In the genomic region with DNA sequence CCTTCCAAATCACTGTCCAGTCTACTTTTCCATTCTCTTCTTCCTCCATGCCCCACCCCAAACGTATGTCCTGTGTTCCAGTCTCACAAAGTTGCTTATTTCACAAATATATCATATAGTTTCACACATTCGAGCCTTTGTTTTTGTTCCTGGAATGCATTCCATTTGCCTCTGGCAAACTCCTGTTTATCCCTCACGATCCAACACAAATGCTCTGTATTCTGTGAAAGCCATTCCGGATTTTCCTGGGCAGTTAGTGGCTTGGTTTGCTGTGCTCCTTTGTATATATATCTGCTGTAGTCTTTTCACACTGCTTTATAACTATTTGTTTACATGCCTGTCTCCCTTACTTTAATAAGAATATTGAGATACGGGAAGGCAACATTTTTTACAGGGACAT, we compare ENCODE assay signal across 21 cellular contexts. TPM values are rescaled to one million over a fixed set of nuclear protein-coding genes. Genes with fewer than 3 reads are reported as not detected.
DNase-seq lines count a peak whose midpoint lies in the region; ATAC-seq and TF ChIP-seq lines count a peak whose summit lies in the region.
"Had no signal": no experiment of that assay in that cellular context is flagged by ENCODE, and none has a peak within 500 bp of the region (broad histone marks: within the 10 kb centered on the region; RNA-seq: fewer than 3 reads in every experiment).

No MANE protein-coding gene starts in this region.

- H3K36me3 Mint-ChIP-seq in brain (peaks cover 64% of the 10 kb centered on the region), osteocyte (ENCODE audit: unreplicated experiment) (peaks cover 20% of the 10 kb centered on the region)
- H3K36me3 Mint-ChIP-seq in naive thymus-derived CD8-positive, alpha-beta T cell = peaks cover 5 to 56% (median 31%) of the 10 kb centered on the region in 3 donors

- in situ Hi-C loops in ACHN (cut with HindIII; ENCODE audit: low pct_ligation_motif_present, low pct_unique_long_range_greater_than_20kb, low sequenced_read_pairs) = no loop called here

- no peaks in the 10 kb centered on the region for H3K36me3 ChIP-seq in mesendoderm (ENCODE audit: control insufficient read depth, insufficient read depth, low read length)

- H3K79me1 ChIP-seq in mesendoderm (ENCODE audit: low read length) = peaks cover 4% of the 10 kb centered on the region

- no peak overlapping the region for H3K18ac ChIP-seq in mesendoderm (ENCODE audit: low read length)

- H3K4me1 ChIP-seq in mesendoderm (ENCODE audit: control insufficient read depth, low read depth, low read length) = no peaks in the 10 kb centered on the region
- H3K4me1 ChIP-seq: BLaER1 had no signal

- H3K4me3 Mint-ChIP-seq in brain (peak overlapping the region in 3 of 5 experiments; percentile 6 to 79 (median 25)), osteocyte (ENCODE audit: unreplicated experiment) (no peak overlapping the region)
- no peak overlapping the region for H3K4me3 Mint-ChIP-seq in naive thymus-derived CD8-positive, alpha-beta T cell
- H3K4me3 Mint-ChIP-seq: CD4-positive, alpha-beta memory T cell had no signal

- H3K4ac ChIP-seq in mesendoderm (ENCODE audit: low read depth, low read length) = no peak overlapping the region

- no peak overlapping the region for H3K56ac ChIP-seq in mesendoderm (ENCODE audit: low read length)

- H2BK120ac ChIP-seq in mesendoderm (ENCODE audit: low read depth, low read length) = no peak overlapping the region

- H4K8ac ChIP-seq in mesendoderm (ENCODE audit: low read depth, low read length) = no peak overlapping the region

- H3K9me3 Mint-ChIP-seq in brain = peaks cover 0 to 4% (median 0%) of the 10 kb centered on the region in 5 experiments
- no peaks in the 10 kb centered on the region for H3K9me3 Mint-ChIP-seq in osteocyte (ENCODE audit: unreplicated experiment)
- no peaks in the 10 kb centered on the region for H3K9me3 Mint-ChIP-seq in naive thymus-derived CD8-positive, alpha-beta T cell
- H3K9me3 Mint-ChIP-seq: CD4-positive, alpha-beta memory T cell had no signal

- peak overlapping the region; percentile 39 for H3K4me3 ChIP-seq in LNCaP clone FGC (ENCODE audit: low read depth, low read length)
- no peak overlapping the region for H3K4me3 ChIP-seq in mesendoderm (ENCODE audit: low read length)
- H3K4me3 ChIP-seq: A549, BLaER1, GM12878, GM23248 had no signal

- peaks cover 4% of the 10 kb centered on the region for H3K79me2 ChIP-seq in mesendoderm (ENCODE audit: control insufficient read depth, insufficient read depth, low read length)

- no CpG with 5 or more reads among the region's 5 CpGs for WGBS in mesendoderm (ENCODE audit: extremely low coverage, insufficient coverage, low lambda C conversion rate)

- no peak overlapping the region for H3K23ac ChIP-seq in mesendoderm (ENCODE audit: low read length)

- H2BK5ac ChIP-seq in mesendoderm (ENCODE audit: low read length) = no peak overlapping the region

- peak overlapping the region; percentile 40; the same call in 1 of the 2 replicates for H3K27ac ChIP-seq in C4-2B
- H3K27ac ChIP-seq in mesendoderm (ENCODE audit: low read depth, low read length) = no peak overlapping the region
- H3K27ac ChIP-seq: A549, BLaER1, GM23248 had no signal

- TF ChIP-seq CTCF in C4-2B (conservative IDR thresholded peaks at IDR 0.05) (no peak), LNCaP clone FGC (IDR thresholded peaks at IDR 0.05; ENCODE audit: control insufficient read depth, extremely low read depth, insufficient read depth) (no peak), brain (conservative IDR thresholded peaks at IDR 0.05) (no peak), osteocyte (IDR thresholded peaks at IDR 0.05) (no peak)

- ATAC-seq in naive thymus-derived CD8-positive, alpha-beta T cell = no peak
- ATAC-seq: A549, GM12878, Right ventricle myocardium inferior had no signal

- H3K27me3 ChIP-seq in mesendoderm (ENCODE audit: insufficient read depth, low read length, poor library complexity) = no peaks in the 10 kb centered on the region
- H3K27me3 ChIP-seq: BLaER1 had no signal

- no peaks in the 10 kb centered on the region for H3K27me3 Mint-ChIP-seq in brain
- H3K27me3 Mint-ChIP-seq in osteocyte (ENCODE audit: unreplicated experiment) = no peaks in the 10 kb centered on the region
- H3K27me3 Mint-ChIP-seq in naive thymus-derived CD8-positive, alpha-beta T cell = no peaks in the 10 kb centered on the region
- H3K27me3 Mint-ChIP-seq: CD4-positive, alpha-beta memory T cell had no signal

- no peak overlapping the region for H2BK15ac ChIP-seq in mesendoderm (replicated peaks; ENCODE audit: low read depth)

- no peak overlapping the region for H4K5ac ChIP-seq in mesendoderm (ENCODE audit: low read length)

- no peak overlapping the region for H3K9ac ChIP-seq in mesendoderm (ENCODE audit: low read length)
- H3K9ac ChIP-seq: BLaER1, GM23248 had no signal

- peak overlapping the region in 4 of 5 experiments; percentile 7 to 85 (median 22) for H3K27ac Mint-ChIP-seq in brain
- peak overlapping the region; percentile 72 for H3K27ac Mint-ChIP-seq in osteocyte (ENCODE audit: unreplicated experiment)
- no peak overlapping the region for H3K27ac Mint-ChIP-seq in naive thymus-derived CD8-positive, alpha-beta T cell

- peaks cover 36% of the 10 kb centered on the region for H3K4me1 Mint-ChIP-seq in brain
- peaks cover 15% of the 10 kb centered on the region for H3K4me1 Mint-ChIP-seq in osteocyte (ENCODE audit: unreplicated experiment)
- H3K4me1 Mint-ChIP-seq in naive thymus-derived CD8-positive, alpha-beta T cell = peaks cover 11 to 44% (median 25%) of the 10 kb centered on the region in 4 donors

- DNase-seq in LNCaP clone FGC (ENCODE audit: low read depth) (no peak), osteocyte (ENCODE audit: extremely low spot score, unreplicated experiment) (no peak), mesendoderm (no peak), ACHN (no peak)
- DNase-seq in naive thymus-derived CD8-positive, alpha-beta T cell = no peak
- DNase-seq: CD4-positive, alpha-beta memory T cell; DND-41; GM23248; HCEC 1CT; KG1; NCI-H1105; NCI-H146; NCI-H2081; NCI-H446; NCI-H526 treated with DMSO at 0.1 percent for 48 hours had no signal

- H2AK5ac ChIP-seq in mesendoderm (ENCODE audit: low read length) = no peak overlapping the region

- POLR2A ChIA-PET in naive thymus-derived CD8-positive, alpha-beta T cell (lab: Charles Lee) = no interaction called here

- H3K4me2 ChIP-seq in mesendoderm (ENCODE audit: low read length) = no peak overlapping the region
- H3K4me2 ChIP-seq: A549, BLaER1 had no signal

RNA-seq across cellular contexts. Expression of gene RIC8B, which starts 9.0 kb away (rescaled TPM):
- 13.3 TPM for polyA plus RNA-seq in brain (ENCODE audit: insufficient read depth, low read depth, low replicate concordance)
- 15.0 and 17.0 TPM in 2 replicates for total RNA-seq in osteocyte
- 10 to 100 TPM; 14.6 to 17.6 TPM for total RNA-seq in naive thymus-derived CD8-positive, alpha-beta T cell
- 1 to 10 TPM; 4.8 to 5.4 (median 5.2) TPM for polyA plus RNA-seq in naive thymus-derived CD8-positive, alpha-beta T cell
- 6.7 TPM for polyA plus RNA-seq in mesendoderm (2013, experiment 1 of 2)
- polyA plus RNA-seq in mesendoderm (2013, experiment 2 of 2) = 7.7 TPM

Comparison
In these comparisons a context has a peak if more than half of its experiments do, and no peak if none do; other contexts are left out.
1. H3K27ac Mint-ChIP-seq: peak in brain (4 of 5) and osteocyte (single experiment); none in naive thymus-derived CD8-positive, alpha-beta T cell (0 of 10).
2. H3K4me3 Mint-ChIP-seq: peak in brain (3 of 5); none in osteocyte (single experiment) and naive thymus-derived CD8-positive, alpha-beta T cell (0 of 10).